Comparison of ENCODE assay signal across 2 cellular contexts in the genomic region with DNA sequence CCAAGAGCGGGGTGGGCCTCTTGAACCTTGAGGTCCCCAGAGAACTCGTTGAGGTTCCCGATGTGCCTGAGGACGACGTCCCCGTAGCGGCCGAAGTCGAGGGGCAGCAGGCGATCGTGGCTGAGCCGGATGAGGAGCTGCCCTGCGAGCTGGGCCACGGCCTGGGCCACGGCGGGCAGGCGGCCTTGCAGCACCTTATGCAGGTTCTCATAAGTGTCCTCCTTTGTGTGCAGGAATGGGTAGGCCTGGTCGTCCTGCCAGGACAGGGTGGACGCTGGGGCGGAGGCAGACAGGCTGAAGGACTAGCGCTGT.
TF ChIP-seq lines count a peak whose summit lies in the region.

No MANE protein-coding gene starts in this region.

TF ChIP-seq in SK-N-SH, 30 proteins besides CTCF, POLR2A, EP300 and RAD21 (continued from another document):
- TF ChIP-seq SIN3A (IDR thresholded peaks at IDR 0.05; ENCODE audit: borderline replicate concordance, low read depth, low read length) = no peak
- no peak for TF ChIP-seq MEF2A (IDR thresholded peaks at IDR 0.05; ENCODE audit: borderline replicate concordance, low read depth)
- no peak for TF ChIP-seq GABPA (IDR thresholded peaks at IDR 0.05; ENCODE audit: low read depth)
- TF ChIP-seq FOXM1 (IDR thresholded peaks at IDR 0.05; ENCODE audit: low read depth) = no peak
- TF ChIP-seq EZH2phosphoT487 (IDR thresholded peaks at IDR 0.05; ENCODE audit: borderline replicate concordance, low read depth) = no peak
- no peak for TF ChIP-seq NFIC (IDR thresholded peaks at IDR 0.05; ENCODE audit: borderline replicate concordance)
- TF ChIP-seq MXI1 (IDR thresholded peaks at IDR 0.05; ENCODE audit: low read depth, low read length) = no peak
- no peak for TF ChIP-seq SMC3 (IDR thresholded peaks at IDR 0.05; ENCODE audit: low read depth, low read length)
- TF ChIP-seq, protein P1, sequence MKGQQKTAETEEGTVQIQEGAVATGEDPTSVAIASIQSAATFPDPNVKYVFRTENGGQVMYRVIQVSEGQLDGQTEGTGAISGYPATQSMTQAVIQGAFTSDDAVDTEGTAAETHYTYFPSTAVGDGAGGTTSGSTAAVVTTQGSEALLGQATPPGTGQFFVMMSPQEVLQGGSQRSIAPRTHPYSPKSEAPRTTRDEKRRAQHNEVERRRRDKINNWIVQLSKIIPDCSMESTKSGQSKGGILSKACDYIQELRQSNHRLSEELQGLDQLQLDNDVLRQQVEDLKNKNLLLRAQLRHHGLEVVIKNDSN (IDR thresholded peaks at IDR 0.05; ENCODE audit: borderline replicate concordance, low read depth) = no peak
- no peak for TF ChIP-seq CHD2 (IDR thresholded peaks at IDR 0.05; ENCODE audit: low read length, partially characterized antibody)
- TF ChIP-seq, protein P2, sequence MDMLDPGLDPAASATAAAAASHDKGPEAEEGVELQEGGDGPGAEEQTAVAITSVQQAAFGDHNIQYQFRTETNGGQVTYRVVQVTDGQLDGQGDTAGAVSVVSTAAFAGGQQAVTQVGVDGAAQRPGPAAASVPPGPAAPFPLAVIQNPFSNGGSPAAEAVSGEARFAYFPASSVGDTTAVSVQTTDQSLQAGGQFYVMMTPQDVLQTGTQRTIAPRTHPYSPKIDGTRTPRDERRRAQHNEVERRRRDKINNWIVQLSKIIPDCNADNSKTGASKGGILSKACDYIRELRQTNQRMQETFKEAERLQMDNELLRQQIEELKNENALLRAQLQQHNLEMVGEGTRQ (IDR thresholded peaks at IDR 0.05; ENCODE audit: borderline replicate concordance, low read depth, low read length) = no peak
- TF ChIP-seq PBX3 (IDR thresholded peaks at IDR 0.05) = no peak
- no peak for TF ChIP-seq YY1 (IDR thresholded peaks at IDR 0.05; ENCODE audit: low read depth)
- no peak for TF ChIP-seq FOXJ3 (CRISPR knock-in tag; IDR thresholded peaks at IDR 0.05)

TF ChIP-seq in SK-N-SH treated with all-trans-retinoic acid at 6 μM for 48 hours, 23 proteins besides CTCF, POLR2A, EP300 and RAD21 (continued from another document):
- TF ChIP-seq OSR1 (CRISPR knock-in tag; IDR thresholded peaks at IDR 0.05) (no peak), RARB (CRISPR knock-in tag; IDR thresholded peaks at IDR 0.05) (no peak), CREB5 (CRISPR knock-in tag; IDR thresholded peaks at IDR 0.05; ENCODE audit: low read depth) (no peak), ISL1 (CRISPR knock-in tag; IDR thresholded peaks at IDR 0.05) (no peak), ARNTL (CRISPR knock-in tag; IDR thresholded peaks at IDR 0.05; ENCODE audit: borderline replicate concordance, low read depth) (no peak), ZNF565 (CRISPR knock-in tag; conservative IDR thresholded peaks at IDR 0.05; ENCODE audit: low read depth) (no peak), SNAI2 (CRISPR knock-in tag; IDR thresholded peaks at IDR 0.05) (no peak), ZC3H10 (CRISPR knock-in tag; IDR thresholded peaks at IDR 0.05) (no peak), BACH2 (CRISPR knock-in tag; IDR thresholded peaks at IDR 0.05; ENCODE audit: borderline replicate concordance) (no peak)
